ENCODE assay signal across 1 cellular context in genomic region chr4:74755486-74755885, GRCh38.
TF ChIP-seq lines count a peak whose summit lies in the region.

No MANE protein-coding gene starts in this region.

TF ChIP-seq in Ishikawa, 13 proteins besides CTCF, POLR2A, EP300 and RAD21 (continued from another document):
- TF ChIP-seq, protein P1, sequence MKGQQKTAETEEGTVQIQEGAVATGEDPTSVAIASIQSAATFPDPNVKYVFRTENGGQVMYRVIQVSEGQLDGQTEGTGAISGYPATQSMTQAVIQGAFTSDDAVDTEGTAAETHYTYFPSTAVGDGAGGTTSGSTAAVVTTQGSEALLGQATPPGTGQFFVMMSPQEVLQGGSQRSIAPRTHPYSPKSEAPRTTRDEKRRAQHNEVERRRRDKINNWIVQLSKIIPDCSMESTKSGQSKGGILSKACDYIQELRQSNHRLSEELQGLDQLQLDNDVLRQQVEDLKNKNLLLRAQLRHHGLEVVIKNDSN (IDR thresholded peaks at IDR 0.05): no peak
- TF ChIP-seq, protein P2, sequence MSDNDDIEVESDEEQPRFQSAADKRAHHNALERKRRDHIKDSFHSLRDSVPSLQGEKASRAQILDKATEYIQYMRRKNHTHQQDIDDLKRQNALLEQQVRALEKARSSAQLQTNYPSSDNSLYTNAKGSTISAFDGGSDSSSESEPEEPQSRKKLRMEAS (IDR thresholded peaks at IDR 0.05): no peak
- TF ChIP-seq EGR1 (IDR thresholded peaks at IDR 0.05): no peak
